ENCODE assay signal across 16 cellular contexts in the genomic region with DNA sequence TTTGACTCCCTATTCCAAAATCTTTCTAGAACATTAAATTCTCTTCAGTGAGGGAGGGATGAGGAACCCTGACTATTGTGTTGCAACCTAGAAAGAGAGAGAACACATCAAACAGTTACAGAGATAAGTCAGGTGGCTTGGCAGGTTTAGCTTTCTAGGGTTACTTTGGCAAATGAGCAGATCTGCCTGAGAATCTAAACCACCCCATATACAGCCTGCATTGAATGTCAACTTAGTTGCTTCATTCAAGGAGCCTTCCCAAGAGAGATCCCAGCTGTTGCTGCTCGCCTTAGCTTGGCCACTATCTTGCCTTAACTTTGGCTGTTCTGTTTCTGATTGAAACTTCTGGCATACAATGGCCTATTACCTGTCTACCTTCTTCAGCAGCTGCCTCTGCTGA.
"Had no signal": no experiment of that assay in that cellular context is flagged by ENCODE, and none has a peak within 500 bp of the region (broad histone marks: within the 10 kb centered on the region; RNA-seq: fewer than 3 reads in every experiment).

No MANE protein-coding gene starts in this region.

- H3K9ac ChIP-seq: neural progenitor cell had no signal

- H2AFZ ChIP-seq: neural progenitor cell had no signal

- H3K9me3 Mint-ChIP-seq: activated naive CD4-positive, alpha-beta T cell treated with anti-CD3 and anti-CD28 coated beads, Interleukin-2, amount 50 U/mL, for 24 hours had no signal

- H3K4me2 ChIP-seq: neural progenitor cell had no signal

- H3K36me3 ChIP-seq: esophagus muscularis mucosa, neural progenitor cell, pancreas, WERI-Rb-1 had no signal

- H3K4me1 ChIP-seq: foreskin keratinocyte, pancreas had no signal

- ATAC-seq: pancreas; stimulated activated memory B cell treated with anti-CD40 and anti-IgM and Interleukin-4, amounts not matched to agents 10 μg/mL and 1 μg/mL and 100 μg/mL, for 72 hours; T-helper 17 cell had no signal

- DNase-seq: activated CD4-positive, alpha-beta T cell treated with anti-CD3 and anti-CD28 coated beads, Interleukin-2, amount 50 U/mL, for 48 hours; activated effector memory CD4-positive, alpha-beta T cell treated with Interleukin-2 at 50 U/mL for 16 hours; activated T-cell treated with anti-CD3 and anti-CD28 coated beads, Interleukin-2, amount 50 U/mL, for 24 hours; central memory CD4-positive, alpha-beta T cell; naive B cell; pancreas; stimulated activated CD4-positive, alpha-beta T cell treated with anti-CD3 and anti-CD28 coated beads, Interleukin-2, amount 100 ng/mL, for 48 hours; T-helper 17 cell; WERI-Rb-1 had no signal

- H3K27ac ChIP-seq: coronary artery, foreskin keratinocyte, neural progenitor cell, pancreas, WERI-Rb-1 had no signal

- H3K4me1 Mint-ChIP-seq: activated naive CD4-positive, alpha-beta T cell treated with anti-CD3 and anti-CD28 coated beads, Interleukin-2, amount 50 U/mL, for 24 hours; naive B cell; neural progenitor cell; stimulated activated memory B cell treated with anti-CD40 and anti-IgM and Interleukin-4, amounts not matched to agents 10 μg/mL and 1 μg/mL and 100 μg/mL, for 72 hours; T-helper 17 cell had no signal

- H3K4me3 Mint-ChIP-seq: activated naive CD4-positive, alpha-beta T cell treated with anti-CD3 and anti-CD28 coated beads, Interleukin-2, amount 50 U/mL, for 24 hours; activated T-cell treated with anti-CD3 and anti-CD28 coated beads, Interleukin-2, amount 50 U/mL, for 24 hours; naive B cell; neural progenitor cell; stimulated activated memory B cell treated with anti-CD40 and anti-IgM and Interleukin-4, amounts not matched to agents 10 μg/mL and 1 μg/mL and 100 μg/mL, for 72 hours; T-helper 17 cell had no signal

- H3K27me3 ChIP-seq: esophagus muscularis mucosa, neural progenitor cell, pancreas had no signal

- H3K9me3 ChIP-seq: esophagus muscularis mucosa, pancreas had no signal

- H3K4me3 ChIP-seq: coronary artery, esophagus muscularis mucosa, lung, neural progenitor cell, pancreas had no signal

- H3K36me3 Mint-ChIP-seq: activated naive CD4-positive, alpha-beta T cell treated with anti-CD3 and anti-CD28 coated beads, Interleukin-2, amount 50 U/mL, for 24 hours; neural progenitor cell; stimulated activated memory B cell treated with anti-CD40 and anti-IgM and Interleukin-4, amounts not matched to agents 10 μg/mL and 1 μg/mL and 100 μg/mL, for 72 hours had no signal

- FAIRE-seq: pancreas had no signal
